14 cellular contexts compared by ENCODE assay signal in the genomic region with DNA sequence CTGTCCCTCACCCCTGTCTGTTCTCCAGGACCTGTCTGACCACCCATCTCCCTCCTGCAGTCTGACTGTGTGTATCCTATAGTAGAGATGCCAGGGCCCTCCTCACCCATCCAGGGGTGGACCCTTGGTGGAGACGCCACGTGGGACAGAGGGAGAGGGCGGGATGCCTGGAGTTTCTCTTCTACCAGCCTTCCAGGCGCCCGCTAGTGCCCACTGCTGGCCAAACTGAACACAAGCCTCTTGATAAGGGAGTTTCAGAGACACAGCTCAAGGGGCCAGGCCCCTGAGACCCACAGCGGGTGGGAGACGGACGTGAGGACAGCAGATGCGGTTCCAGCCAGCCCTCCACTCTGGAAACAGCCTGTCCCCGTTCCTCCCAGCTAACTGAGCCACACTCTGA.
DNase-seq lines count a peak whose midpoint lies in the region; ATAC-seq, FAIRE-seq and TF ChIP-seq lines count a peak whose summit lies in the region.
"Had no signal": no experiment of that assay in that cellular context is flagged by ENCODE, and none has a peak within 500 bp of the region (broad histone marks: within the 10 kb centered on the region; RNA-seq: fewer than 3 reads in every experiment).

No MANE protein-coding gene starts in this region.

- no peak overlapping the region for H2AFZ ChIP-seq in SU-DHL-6 (ENCODE audit: low read depth, low read length, severe bottlenecking)

- H4K20me1 ChIP-seq in SU-DHL-6 (ENCODE audit: low read depth, low read length), result no peaks in the 10 kb centered on the region

- ATAC-seq in A549 (peak in 1 of 2 experiments; percentile 78; a peak in 4 of 6 replicates), GM21528 (IDR thresholded peaks at IDR 0.05; ENCODE audit: low FRiP score, unreplicated experiment) (no peak)
- ATAC-seq: gastrocnemius medialis had no signal

- H3K4me3 Mint-ChIP-seq in glutamatergic neuron (ENCODE audit: unreplicated experiment), result peak overlapping the region; percentile 22
- H3K4me3 Mint-ChIP-seq: B cell; stimulated activated naive CD8-positive, alpha-beta T cell treated with anti-CD3 and anti-CD28 coated beads, Interleukin-15, Interleukin-2, amounts not matched to agents 100 ng/mL and 50 ng/mL, for 24 hours had no signal

- TF ChIP-seq POLR2A in A549 (IDR thresholded peaks at IDR 0.05; ENCODE audit: low read length), result no peak

- CTCF ChIA-PET in A549 (lab: Yijun Ruan, JAX), result interaction anchor here (0.6 to 1.3 kb wide), 3 partner anchors 13 to 359 kb away, joined by 3 to 5 read pairs (median 3); no protein-coding TSS in a partner anchor

- no peak for FAIRE-seq in A549 (lab: Jason Lieb, UNC)

- H3K9ac ChIP-seq in SU-DHL-6 (ENCODE audit: low read length), result no peak overlapping the region

- H3K4me2 ChIP-seq in A549 (no peak overlapping the region), SU-DHL-6 (ENCODE audit: low read depth, low read length, poor library complexity, severe bottlenecking) (no peak overlapping the region)

- TF ChIP-seq RAD21 in A549 (conservative IDR thresholded peaks at IDR 0.05 in 1 of 2, IDR thresholded peaks at IDR 0.05 in 1 of 2), result peak; percentile 24 to 48; a peak in 3 of 5 replicates

- H3K9me3 ChIP-seq in A549, result no peaks in the 10 kb centered on the region
- H3K9me3 ChIP-seq in SU-DHL-6 (ENCODE audit: insufficient read depth, low read length), result no peaks in the 10 kb centered on the region
- H3K9me3 ChIP-seq: gastrocnemius medialis had no signal

- peaks cover 4% of the 10 kb centered on the region for H3K27me3 Mint-ChIP-seq in glutamatergic neuron (ENCODE audit: unreplicated experiment)
- H3K27me3 Mint-ChIP-seq: B cell; stimulated activated naive CD8-positive, alpha-beta T cell treated with anti-CD3 and anti-CD28 coated beads, Interleukin-15, Interleukin-2, amounts not matched to agents 100 ng/mL and 50 ng/mL, for 24 hours had no signal

- H3K36me3 Mint-ChIP-seq in glutamatergic neuron (ENCODE audit: unreplicated experiment), result peaks cover 3% of the 10 kb centered on the region

- peaks cover 6% of the 10 kb centered on the region for H3K9me3 Mint-ChIP-seq in glutamatergic neuron (ENCODE audit: unreplicated experiment)
- H3K9me3 Mint-ChIP-seq: stimulated activated naive CD8-positive, alpha-beta T cell treated with anti-CD3 and anti-CD28 coated beads, Interleukin-15, Interleukin-2, amounts not matched to agents 100 ng/mL and 50 ng/mL, for 24 hours had no signal

- DNase-seq in A549 (ENCODE audit: low read depth in 1 of 2, low spot score in 1 of 2), result peak; percentile 28 to 31
- no peak for DNase-seq in GM13976 (ENCODE audit: low spot score)
- peak; percentile 72 for DNase-seq in glutamatergic neuron
- DNase-seq in AG08395 (ENCODE audit: low spot score), result no peak
- DNase-seq in amygdala (lab: John Stamatoyannopoulos, UW), result no peak
- no peak for DNase-seq in GF-D8 (lab: John Stamatoyannopoulos, UW)
- DNase-seq: activated CD4-positive, alpha-beta T cell treated with anti-CD3 and anti-CD28 coated beads, Interleukin-2, amount 50 U/mL, for 1 hour; gastrocnemius medialis; HCEC 1CT; stimulated activated CD4-positive, alpha-beta T cell treated with anti-CD3 and anti-CD28 coated beads, Interleukin-15, amount 100 ng/mL, for 24 hours had no signal

- no peaks in the 10 kb centered on the region for H3K27me3 ChIP-seq in SU-DHL-6 (ENCODE audit: low read length)
- H3K27me3 ChIP-seq: gastrocnemius medialis had no signal

- no peaks in the 10 kb centered on the region for H3K36me3 ChIP-seq in SU-DHL-6 (ENCODE audit: low read length)

- TF ChIP-seq EP300 in A549 (IDR thresholded peaks at IDR 0.05), result no peak

- H3F3A ChIP-seq in SU-DHL-6 (ENCODE audit: insufficient read depth), result no peaks in the 10 kb centered on the region

- H3K4me3 ChIP-seq in A549 (no peak overlapping the region), SU-DHL-6 (ENCODE audit: insufficient read depth, low read length, poor library complexity, severe bottlenecking) (no peak overlapping the region)
- H3K4me3 ChIP-seq: gastrocnemius medialis had no signal

- POLR2A ChIA-PET in A549 (lab: Yijun Ruan, JAX), result no interaction called here

- peak; percentile 48 for TF ChIP-seq CTCF in A549 (IDR thresholded peaks at IDR 0.05)
- TF ChIP-seq CTCF in GM13976 (IDR thresholded peaks at IDR 0.05; ENCODE audit: borderline replicate concordance, control extremely low read depth, extremely low read depth, insufficient read depth, missing control alignments), result peak; percentile 10
- TF ChIP-seq CTCF in SU-DHL-6 (IDR thresholded peaks at IDR 0.05; ENCODE audit: insufficient read depth, low read length, poor library complexity, severe bottlenecking), result peak; percentile 31
- TF ChIP-seq CTCF in glutamatergic neuron (IDR thresholded peaks at IDR 0.05; ENCODE audit: partially characterized antibody, unreplicated experiment), result peak; percentile 62

- 80% methylated on average over 8 of the region's 10 CpGs for WGBS in A549 (ENCODE audit: missing lambda C conversion rate)

- H3K4me1 ChIP-seq in A549, result no peaks in the 10 kb centered on the region
- H3K4me1 ChIP-seq: gastrocnemius medialis had no signal

- H3K27ac Mint-ChIP-seq in glutamatergic neuron (ENCODE audit: unreplicated experiment), result no peak overlapping the region
- H3K27ac Mint-ChIP-seq: B cell; stimulated activated naive CD8-positive, alpha-beta T cell treated with anti-CD3 and anti-CD28 coated beads, Interleukin-15, Interleukin-2, amounts not matched to agents 100 ng/mL and 50 ng/mL, for 24 hours had no signal

- H3K79me2 ChIP-seq in SU-DHL-6 (ENCODE audit: insufficient read depth, low read length), result no peaks in the 10 kb centered on the region

- no peak overlapping the region for H3K27ac ChIP-seq in A549
- H3K27ac ChIP-seq in SU-DHL-6 (ENCODE audit: low read depth, low read length), result no peak overlapping the region
- H3K27ac ChIP-seq: gastrocnemius medialis had no signal

- in situ Hi-C loops in GM13976 (cut with MboI; ENCODE audit: low sequenced_read_pairs, unreplicated experiment), result no loop called here

- H3K9me2 ChIP-seq in SU-DHL-6 (replicated peaks; ENCODE audit: insufficient read depth, low read length), result no peaks in the 10 kb centered on the region

- peaks cover 37% of the 10 kb centered on the region for H3K4me1 Mint-ChIP-seq in glutamatergic neuron (ENCODE audit: low read depth, unreplicated experiment)
- H3K4me1 Mint-ChIP-seq: B cell had no signal

TF ChIP-seq in A549, 52 proteins besides CTCF, POLR2A, EP300 and RAD21:
- peak; percentile 42 for TF ChIP-seq SMC3 (IDR thresholded peaks at IDR 0.05)
- no peak for TF ChIP-seq PHF8 (IDR thresholded peaks at IDR 0.05; ENCODE audit: borderline replicate concordance, low read depth)
- TF ChIP-seq HOXA7 (CRISPR knock-in tag; IDR thresholded peaks at IDR 0.05), result no peak
- TF ChIP-seq HEYL (CRISPR knock-in tag; IDR thresholded peaks at IDR 0.05), result no peak
- no peak for TF ChIP-seq JUNB (IDR thresholded peaks at IDR 0.05)
- no peak for TF ChIP-seq POLR2AphosphoS2 (conservative IDR thresholded peaks at IDR 0.05; ENCODE audit: low read length)

Comparison
In these comparisons a context has a peak if more than half of its experiments do, and no peak if none do; other contexts are left out.
1. DNase-seq: peak in A549 (2 of 2) and glutamatergic neuron (single experiment); none in GM13976 (single experiment), AG08395 (single experiment), amygdala (0 of 56) and GF-D8 (single experiment).
2. CTCF ChIP-seq: peak in every context shown above with its lines; median percentile 62 in glutamatergic neuron; 48 in A549; 31 in SU-DHL-6; 10 in GM13976.